Comparison of ENCODE assay signal across 1 cellular context in genomic region chr4:109385260-109385659, GRCh38.
TF ChIP-seq lines count a peak whose summit lies in the region.

No MANE protein-coding gene starts in this region.

TF ChIP-seq in IMR-90, 13 proteins besides CTCF, POLR2A, EP300 and RAD21:
- TF ChIP-seq USF2 (IDR thresholded peaks at IDR 0.05; ENCODE audit: low read depth, low read length) = no peak
